1 cellular context compared by ENCODE assay signal in the genomic region with DNA sequence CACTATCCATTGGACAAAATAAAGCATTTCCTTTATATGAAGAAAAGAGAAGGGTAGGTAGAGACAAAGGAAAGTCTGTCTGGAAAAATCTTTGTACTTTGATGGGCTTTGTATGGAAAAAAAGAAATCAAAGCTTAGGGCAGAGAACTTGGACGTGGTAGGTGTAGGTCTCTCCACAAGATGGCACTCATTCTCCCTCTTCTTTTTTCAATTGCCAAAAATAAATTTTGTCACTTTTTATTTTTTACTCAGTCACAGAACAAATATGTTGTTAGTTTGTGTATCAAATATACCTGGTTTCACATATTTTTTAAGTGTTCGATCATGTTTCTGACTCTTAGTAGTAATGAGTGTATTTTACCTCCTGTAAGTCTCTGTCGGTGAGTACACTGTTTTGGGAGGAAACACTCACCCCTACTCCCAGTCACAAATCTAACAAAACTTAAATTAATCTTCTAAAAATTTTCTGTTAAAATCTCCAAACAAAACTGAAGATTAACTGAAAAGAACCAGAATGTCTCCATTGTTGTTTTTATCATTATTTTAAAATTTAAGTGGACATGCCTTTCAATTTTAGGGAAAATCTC.
TF ChIP-seq lines count a peak whose summit lies in the region.

No MANE protein-coding gene starts in this region.

TF ChIP-seq in WTC11, 78 proteins besides CTCF, POLR2A, EP300 and RAD21 (continued from another document):
- TF ChIP-seq, protein P1, sequence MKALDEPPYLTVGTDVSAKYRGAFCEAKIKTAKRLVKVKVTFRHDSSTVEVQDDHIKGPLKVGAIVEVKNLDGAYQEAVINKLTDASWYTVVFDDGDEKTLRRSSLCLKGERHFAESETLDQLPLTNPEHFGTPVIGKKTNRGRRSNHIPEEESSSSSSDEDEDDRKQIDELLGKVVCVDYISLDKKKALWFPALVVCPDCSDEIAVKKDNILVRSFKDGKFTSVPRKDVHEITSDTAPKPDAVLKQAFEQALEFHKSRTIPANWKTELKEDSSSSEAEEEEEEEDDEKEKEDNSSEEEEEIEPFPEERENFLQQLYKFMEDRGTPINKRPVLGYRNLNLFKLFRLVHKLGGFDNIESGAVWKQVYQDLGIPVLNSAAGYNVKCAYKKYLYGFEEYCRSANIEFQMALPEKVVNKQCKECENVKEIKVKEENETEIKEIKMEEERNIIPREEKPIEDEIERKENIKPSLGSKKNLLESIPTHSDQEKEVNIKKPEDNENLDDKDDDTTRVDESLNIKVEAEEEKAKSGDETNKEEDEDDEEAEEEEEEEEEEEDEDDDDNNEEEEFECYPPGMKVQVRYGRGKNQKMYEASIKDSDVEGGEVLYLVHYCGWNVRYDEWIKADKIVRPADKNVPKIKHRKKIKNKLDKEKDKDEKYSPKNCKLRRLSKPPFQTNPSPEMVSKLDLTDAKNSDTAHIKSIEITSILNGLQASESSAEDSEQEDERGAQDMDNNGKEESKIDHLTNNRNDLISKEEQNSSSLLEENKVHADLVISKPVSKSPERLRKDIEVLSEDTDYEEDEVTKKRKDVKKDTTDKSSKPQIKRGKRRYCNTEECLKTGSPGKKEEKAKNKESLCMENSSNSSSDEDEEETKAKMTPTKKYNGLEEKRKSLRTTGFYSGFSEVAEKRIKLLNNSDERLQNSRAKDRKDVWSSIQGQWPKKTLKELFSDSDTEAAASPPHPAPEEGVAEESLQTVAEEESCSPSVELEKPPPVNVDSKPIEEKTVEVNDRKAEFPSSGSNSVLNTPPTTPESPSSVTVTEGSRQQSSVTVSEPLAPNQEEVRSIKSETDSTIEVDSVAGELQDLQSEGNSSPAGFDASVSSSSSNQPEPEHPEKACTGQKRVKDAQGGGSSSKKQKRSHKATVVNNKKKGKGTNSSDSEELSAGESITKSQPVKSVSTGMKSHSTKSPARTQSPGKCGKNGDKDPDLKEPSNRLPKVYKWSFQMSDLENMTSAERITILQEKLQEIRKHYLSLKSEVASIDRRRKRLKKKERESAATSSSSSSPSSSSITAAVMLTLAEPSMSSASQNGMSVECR (CRISPR knock-in tag; IDR thresholded peaks at IDR 0.05; ENCODE audit: borderline replicate concordance): no peak
- no peak for TF ChIP-seq JAZF1 (CRISPR knock-in tag; IDR thresholded peaks at IDR 0.05)
- no peak for TF ChIP-seq PRDM15 (CRISPR knock-in tag; IDR thresholded peaks at IDR 0.05)
- no peak for TF ChIP-seq GABPB1 (CRISPR knock-in tag; IDR thresholded peaks at IDR 0.05)
- no peak for TF ChIP-seq ZNF281 (CRISPR knock-in tag; IDR thresholded peaks at IDR 0.05)
- no peak for TF ChIP-seq MXD4 (CRISPR knock-in tag; IDR thresholded peaks at IDR 0.05; ENCODE audit: borderline replicate concordance)
- TF ChIP-seq TCF7 (CRISPR knock-in tag; IDR thresholded peaks at IDR 0.05; ENCODE audit: low read depth): no peak
- TF ChIP-seq NR3C1 (CRISPR knock-in tag; conservative IDR thresholded peaks at IDR 0.05; ENCODE audit: low read depth): no peak
- no peak for TF ChIP-seq SMAD3 (CRISPR knock-in tag; IDR thresholded peaks at IDR 0.05; ENCODE audit: borderline replicate concordance)
- no peak for TF ChIP-seq ATF1 (CRISPR knock-in tag; IDR thresholded peaks at IDR 0.05)
- no peak for TF ChIP-seq ZNF317 (CRISPR knock-in tag; IDR thresholded peaks at IDR 0.05; ENCODE audit: borderline replicate concordance, low read depth)
- no peak for TF ChIP-seq NFE2L1 (CRISPR knock-in tag; IDR thresholded peaks at IDR 0.05)
